Comparison of ENCODE assay signal across 8 cellular contexts in genomic region chr4:7295917-7296660, GRCh38.
A peak's percentile ranks its signal among the peaks of the same experiment; 100 is the strongest.
DNase-seq lines count a peak whose midpoint lies in the region; ATAC-seq and TF ChIP-seq lines count a peak whose summit lies in the region.

No MANE protein-coding gene starts in this region.

- H3K4me3 Mint-ChIP-seq in activated CD8-positive, alpha-beta memory T cell treated with anti-CD3 and anti-CD28 coated beads, Interleukin-2, amount 10 ng/mL, durations not matched to agents 7 days and 5 days: no peak overlapping the region
- no peak overlapping the region for H3K4me3 Mint-ChIP-seq in activated naive CD8-positive, alpha-beta T cell treated with anti-CD3 and anti-CD28 coated beads for 36 hours
- H3K4me3 Mint-ChIP-seq in type B pancreatic cell: no peak overlapping the region

- TF ChIP-seq CTCF in type B pancreatic cell (conservative IDR thresholded peaks at IDR 0.05): peak; percentile 62

- H3K36me3 Mint-ChIP-seq in activated CD8-positive, alpha-beta memory T cell treated with anti-CD3 and anti-CD28 coated beads, Interleukin-2, amount 10 ng/mL, durations not matched to agents 7 days and 5 days: no peaks in the 10 kb centered on the region
- H3K36me3 Mint-ChIP-seq in activated naive CD8-positive, alpha-beta T cell treated with anti-CD3 and anti-CD28 coated beads for 36 hours: no peaks in the 10 kb centered on the region
- no peaks in the 10 kb centered on the region for H3K36me3 Mint-ChIP-seq in type B pancreatic cell

- no peak overlapping the region for H3K27ac Mint-ChIP-seq in activated CD8-positive, alpha-beta memory T cell treated with anti-CD3 and anti-CD28 coated beads, Interleukin-2, amount 10 ng/mL, durations not matched to agents 7 days and 5 days
- H3K27ac Mint-ChIP-seq in activated naive CD8-positive, alpha-beta T cell treated with anti-CD3 and anti-CD28 coated beads for 36 hours: no peak overlapping the region
- H3K27ac Mint-ChIP-seq in type B pancreatic cell: no peak overlapping the region

- no peaks in the 10 kb centered on the region for H3K4me1 Mint-ChIP-seq in activated CD8-positive, alpha-beta memory T cell treated with anti-CD3 and anti-CD28 coated beads, Interleukin-2, amount 10 ng/mL, durations not matched to agents 7 days and 5 days
- H3K4me1 Mint-ChIP-seq in activated naive CD8-positive, alpha-beta T cell treated with anti-CD3 and anti-CD28 coated beads for 36 hours: no peaks in the 10 kb centered on the region
- H3K4me1 Mint-ChIP-seq in type B pancreatic cell (ENCODE audit: unreplicated experiment): peaks cover 14% of the 10 kb centered on the region

- no peaks in the 10 kb centered on the region for H3K9me3 Mint-ChIP-seq in activated CD8-positive, alpha-beta memory T cell treated with anti-CD3 and anti-CD28 coated beads, Interleukin-2, amount 10 ng/mL, durations not matched to agents 7 days and 5 days (ENCODE audit: low read depth)
- H3K9me3 Mint-ChIP-seq in activated naive CD8-positive, alpha-beta T cell treated with anti-CD3 and anti-CD28 coated beads for 36 hours: no peaks in the 10 kb centered on the region
- H3K9me3 Mint-ChIP-seq in type B pancreatic cell: no peaks in the 10 kb centered on the region

- peaks cover 4% of the 10 kb centered on the region for H3K27me3 Mint-ChIP-seq in activated CD8-positive, alpha-beta memory T cell treated with anti-CD3 and anti-CD28 coated beads, Interleukin-2, amount 10 ng/mL, durations not matched to agents 7 days and 5 days
- H3K27me3 Mint-ChIP-seq in activated naive CD8-positive, alpha-beta T cell treated with anti-CD3 and anti-CD28 coated beads for 36 hours: peaks cover 18% of the 10 kb centered on the region
- H3K27me3 Mint-ChIP-seq in type B pancreatic cell: peaks cover 8% of the 10 kb centered on the region

- peak; percentile 54 for DNase-seq in activated CD8-positive, alpha-beta memory T cell treated with anti-CD3 and anti-CD28 coated beads, Interleukin-2, amount 50 U/mL, for 48 hours
- DNase-seq in activated CD8-positive, alpha-beta memory T cell treated with anti-CD3 and anti-CD28 coated beads, Interleukin-2, amount 10 ng/mL, durations not matched to agents 7 days and 5 days: no peak
- DNase-seq in activated naive CD8-positive, alpha-beta T cell treated with anti-CD3 and anti-CD28 coated beads for 36 hours: peak; percentile 10
- DNase-seq in hippocampal formation (lab: John Stamatoyannopoulos, UW) (peak; percentile 50 to 69), type B pancreatic cell (ENCODE audit: extremely low spot score, unreplicated experiment) (no peak)
- DNase-seq in effector CD8-positive, alpha-beta T cell (lab: John Stamatoyannopoulos, UW): no peak
- no peak for DNase-seq in activated CD4-positive, alpha-beta T cell treated with anti-CD3 and anti-CD28 coated beads for 1 hour

- CTCF ChIA-PET in activated CD8-positive, alpha-beta memory T cell treated with anti-CD3 and anti-CD28 coated beads, Interleukin-2, amount 10 ng/mL, durations not matched to agents 7 days and 5 days (lab: Charles Lee): no interaction called here

- no peak for ATAC-seq in activated CD8-positive, alpha-beta memory T cell treated with anti-CD3 and anti-CD28 coated beads, Interleukin-2, amount 10 ng/mL, durations not matched to agents 7 days and 5 days
- ATAC-seq in GM21447 (IDR thresholded peaks at IDR 0.05; ENCODE audit: unreplicated experiment): no peak

Comparison
In these comparisons a context has a peak if more than half of its experiments do, and no peak if none do; other contexts are left out.
1. DNase-seq: peak in activated CD8-positive, alpha-beta memory T cell treated with anti-CD3 and anti-CD28 coated beads, Interleukin-2, amount 50 U/mL, for 48 hours (single experiment), activated naive CD8-positive, alpha-beta T cell treated with anti-CD3 and anti-CD28 coated beads for 36 hours (single experiment) and hippocampal formation (2 of 2); none in activated CD8-positive, alpha-beta memory T cell treated with anti-CD3 and anti-CD28 coated beads, Interleukin-2, amount 10 ng/mL, durations not matched to agents 7 days and 5 days (single experiment), type B pancreatic cell (single experiment), effector CD8-positive, alpha-beta T cell (single experiment) and activated CD4-positive, alpha-beta T cell treated with anti-CD3 and anti-CD28 coated beads for 1 hour (single experiment).